ENCODE assay signal across 8 cellular contexts in the genomic region with DNA sequence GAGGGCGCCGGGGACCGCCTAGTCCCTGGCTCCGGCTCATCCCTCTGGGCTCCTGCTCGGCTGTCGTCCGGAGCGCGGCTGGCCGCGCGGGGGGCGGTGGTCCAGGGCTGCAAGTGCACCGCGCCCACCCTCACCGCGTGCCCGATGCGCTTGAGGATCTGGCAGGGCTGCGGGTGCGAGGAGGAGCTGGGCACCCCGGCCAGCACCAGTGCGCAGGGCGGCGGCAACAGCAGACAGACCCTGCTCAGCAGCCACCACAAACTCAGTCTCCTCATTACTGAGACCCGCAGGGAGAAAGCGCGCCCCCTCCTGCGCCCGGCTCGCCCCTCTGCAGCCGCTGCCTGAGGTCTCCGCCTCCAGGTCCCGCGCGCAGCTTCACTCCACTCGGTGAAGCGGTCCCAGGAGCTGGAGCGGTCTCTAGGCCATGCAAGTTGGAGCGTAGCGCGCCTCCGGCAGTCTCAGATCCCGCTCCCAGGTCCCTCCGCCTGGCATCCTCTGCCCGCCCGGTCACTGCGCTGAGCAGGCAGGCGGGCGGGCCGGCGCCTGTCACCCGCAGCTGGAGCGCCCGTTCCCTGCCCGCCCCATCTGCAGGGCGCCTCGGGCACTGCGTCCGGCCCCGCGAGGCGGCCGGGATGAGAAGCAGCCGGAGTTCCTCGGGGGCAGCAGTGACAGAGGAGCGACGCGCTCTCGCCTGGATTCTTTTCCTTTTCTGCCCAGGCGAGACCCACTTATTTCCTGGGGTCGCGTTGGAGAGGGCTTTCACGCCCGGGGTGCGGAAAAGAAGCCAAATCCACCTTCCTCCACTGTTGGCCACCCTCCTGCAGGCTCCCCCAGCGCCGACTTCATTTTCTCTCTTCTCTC. TPM values are rescaled to one million over a fixed set of nuclear protein-coding genes. Genes with fewer than 3 reads are reported as not detected.
DNase-seq lines count a peak whose midpoint lies in the region; TF ChIP-seq lines count a peak whose summit lies in the region.

No MANE protein-coding gene starts in this region.

- no peak overlapping the region for H4K5ac ChIP-seq in mesendoderm (ENCODE audit: low read length)

- H3K36me3 ChIP-seq in mesendoderm (ENCODE audit: control insufficient read depth, insufficient read depth, low read length), result no peaks in the 10 kb centered on the region
- no peaks in the 10 kb centered on the region for H3K36me3 ChIP-seq in effector memory CD4-positive, alpha-beta T cell (ENCODE audit: control insufficient read depth, insufficient read depth, low read length)

- no peak overlapping the region for H2AK5ac ChIP-seq in mesendoderm (ENCODE audit: low read length)

- no peaks in the 10 kb centered on the region for H3K79me2 ChIP-seq in mesendoderm (ENCODE audit: control insufficient read depth, insufficient read depth, low read length)

- H3K4me3 ChIP-seq in astrocyte of the cerebellum (ENCODE audit: low read depth, low read length) (peak overlapping the region; percentile 31), mesendoderm (ENCODE audit: low read length) (peak overlapping the region; percentile 25)
- no peak overlapping the region for H3K4me3 ChIP-seq in effector memory CD4-positive, alpha-beta T cell (ENCODE audit: insufficient read depth, low read depth, low read length, poor library complexity, severe bottlenecking)

- POLR2A ChIA-PET in activated CD4-positive, alpha-beta memory T cell treated with anti-CD3 and anti-CD28 coated beads for 36 hours (lab: Charles Lee), result no interaction called here

- peaks cover 5% of the 10 kb centered on the region for H3K4me1 Mint-ChIP-seq in activated naive CD4-positive, alpha-beta T cell treated with anti-CD3 and anti-CD28 coated beads, Interleukin-2, amount 50 U/mL, for 24 hours
- H3K4me1 Mint-ChIP-seq in activated CD4-positive, alpha-beta memory T cell treated with anti-CD3 and anti-CD28 coated beads for 36 hours (ENCODE audit: low read depth), result peaks cover 3% of the 10 kb centered on the region

- H4K8ac ChIP-seq in mesendoderm (ENCODE audit: low read depth, low read length), result no peak overlapping the region

- no peaks in the 10 kb centered on the region for H3K79me1 ChIP-seq in mesendoderm (ENCODE audit: low read length)

- DNase-seq in activated naive CD4-positive, alpha-beta T cell treated with anti-CD3 and anti-CD28 coated beads, Interleukin-2, amount 50 U/mL, for 16 hours, result no peak
- no peak for DNase-seq in astrocyte of the cerebellum (ENCODE audit: low read depth)
- DNase-seq in mesendoderm, result peak; percentile 65
- DNase-seq in ureter (ENCODE audit: low spot score), result peak; percentile 35
- DNase-seq in T-helper 2 cell, result no peak
- DNase-seq in effector memory CD4-positive, alpha-beta T cell, result no peak
- no peak for DNase-seq in activated CD4-positive, alpha-beta memory T cell treated with anti-CD3 and anti-CD28 coated beads for 36 hours

- no peak overlapping the region for H3K4ac ChIP-seq in mesendoderm (ENCODE audit: low read depth, low read length)

- H3K56ac ChIP-seq in mesendoderm (ENCODE audit: low read length), result peak overlapping the region; percentile 42

- peaks cover 52% of the 10 kb centered on the region for H3K27me3 Mint-ChIP-seq in activated naive CD4-positive, alpha-beta T cell treated with anti-CD3 and anti-CD28 coated beads, Interleukin-2, amount 50 U/mL, for 24 hours
- peaks cover 43% of the 10 kb centered on the region for H3K27me3 Mint-ChIP-seq in activated CD4-positive, alpha-beta memory T cell treated with anti-CD3 and anti-CD28 coated beads for 36 hours

- peak overlapping the region; percentile 47 for H3K9ac ChIP-seq in mesendoderm (ENCODE audit: low read length)

- WGBS in mesendoderm (ENCODE audit: extremely low coverage, insufficient coverage, low lambda C conversion rate), result no CpG with 5 or more reads among the region's 78 CpGs

- H3K27ac Mint-ChIP-seq in activated naive CD4-positive, alpha-beta T cell treated with anti-CD3 and anti-CD28 coated beads, Interleukin-2, amount 50 U/mL, for 24 hours, result no peak overlapping the region
- no peak overlapping the region for H3K27ac Mint-ChIP-seq in activated CD4-positive, alpha-beta memory T cell treated with anti-CD3 and anti-CD28 coated beads for 36 hours

- H2BK120ac ChIP-seq in mesendoderm (ENCODE audit: low read depth, low read length), result no peak overlapping the region

- no peaks in the 10 kb centered on the region for H3K9me3 Mint-ChIP-seq in activated naive CD4-positive, alpha-beta T cell treated with anti-CD3 and anti-CD28 coated beads, Interleukin-2, amount 50 U/mL, for 24 hours
- no peaks in the 10 kb centered on the region for H3K9me3 Mint-ChIP-seq in activated CD4-positive, alpha-beta memory T cell treated with anti-CD3 and anti-CD28 coated beads for 36 hours

- CTCF ChIA-PET in activated CD4-positive, alpha-beta memory T cell treated with anti-CD3 and anti-CD28 coated beads for 36 hours (lab: Charles Lee), result interaction anchor here (0.6 kb wide), 1 partner anchor 91 kb away, joined by 3 read pairs; no protein-coding TSS in a partner anchor

- intact Hi-C loops in activated CD4-positive, alpha-beta memory T cell treated with anti-CD3 and anti-CD28 coated beads for 36 hours (cut with micrococcal nuclease), result no loop called here

- no peak overlapping the region for H3K23ac ChIP-seq in mesendoderm (ENCODE audit: low read length)

- H2BK5ac ChIP-seq in mesendoderm (ENCODE audit: low read length), result no peak overlapping the region

- no peak overlapping the region for H3K27ac ChIP-seq in mesendoderm (ENCODE audit: low read depth, low read length)
- no peak overlapping the region for H3K27ac ChIP-seq in effector memory CD4-positive, alpha-beta T cell (ENCODE audit: insufficient read depth, low read length, poor library complexity, severe bottlenecking)

- H2BK15ac ChIP-seq in mesendoderm (replicated peaks; ENCODE audit: low read depth), result no peak overlapping the region

- peaks cover 4% of the 10 kb centered on the region for H3K4me1 ChIP-seq in mesendoderm (ENCODE audit: control insufficient read depth, low read depth, low read length)
- H3K4me1 ChIP-seq in effector memory CD4-positive, alpha-beta T cell (ENCODE audit: control insufficient read depth, insufficient read depth, low read length, poor library complexity, severe bottlenecking), result no peaks in the 10 kb centered on the region

- no peak for TF ChIP-seq CTCF in astrocyte of the cerebellum (IDR thresholded peaks at IDR 0.05; ENCODE audit: low read depth, low read length, missing control alignments)

- H3K9me3 ChIP-seq in effector memory CD4-positive, alpha-beta T cell (ENCODE audit: control insufficient read depth, low read length), result no peaks in the 10 kb centered on the region

- in situ Hi-C loops in astrocyte of the cerebellum (cut with HindIII; ENCODE audit: low sequenced_read_pairs), result no loop called here

- H3K36me3 Mint-ChIP-seq in activated naive CD4-positive, alpha-beta T cell treated with anti-CD3 and anti-CD28 coated beads, Interleukin-2, amount 50 U/mL, for 24 hours, result no peaks in the 10 kb centered on the region
- H3K36me3 Mint-ChIP-seq in activated CD4-positive, alpha-beta memory T cell treated with anti-CD3 and anti-CD28 coated beads for 36 hours, result no peaks in the 10 kb centered on the region

- peaks cover 4% of the 10 kb centered on the region for H3K27me3 ChIP-seq in mesendoderm (ENCODE audit: insufficient read depth, low read length, poor library complexity)
- peaks cover 8% of the 10 kb centered on the region for H3K27me3 ChIP-seq in effector memory CD4-positive, alpha-beta T cell (replicated peaks; ENCODE audit: control insufficient read depth, insufficient read depth, low read length, poor library complexity, severe bottlenecking)

- H3K4me3 Mint-ChIP-seq in activated naive CD4-positive, alpha-beta T cell treated with anti-CD3 and anti-CD28 coated beads, Interleukin-2, amount 50 U/mL, for 24 hours, result peak overlapping the region; percentile 73
- no peak overlapping the region for H3K4me3 Mint-ChIP-seq in activated CD4-positive, alpha-beta memory T cell treated with anti-CD3 and anti-CD28 coated beads for 36 hours

- no peak overlapping the region for H3K18ac ChIP-seq in mesendoderm (ENCODE audit: low read length)

- peak overlapping the region; percentile 84 for H3K4me2 ChIP-seq in mesendoderm (ENCODE audit: low read length)

RNA-seq across cellular contexts. Expression of a gene that starts 0.5 kb away (rescaled TPM):
- polyA plus RNA-seq in mesendoderm (2013, experiment 1 of 2), result under 0.01 TPM
- 0.01 TPM for polyA plus RNA-seq in mesendoderm (2013, experiment 2 of 2)
- 0.05 TPM for total RNA-seq in ureter
- total RNA-seq in activated CD4-positive, alpha-beta memory T cell treated with anti-CD3 and anti-CD28 coated beads for 36 hours, result not detected

Comparison
In these comparisons a context has a peak if more than half of its experiments do, and no peak if none do; other contexts are left out.
1. DNase-seq: peak in mesendoderm (single experiment) and ureter (single experiment); none in activated naive CD4-positive, alpha-beta T cell treated with anti-CD3 and anti-CD28 coated beads, Interleukin-2, amount 50 U/mL, for 16 hours (single experiment), astrocyte of the cerebellum (single experiment), T-helper 2 cell (0 of 5), effector memory CD4-positive, alpha-beta T cell (0 of 3) and activated CD4-positive, alpha-beta memory T cell treated with anti-CD3 and anti-CD28 coated beads for 36 hours (single experiment).